28 cellular contexts compared by ENCODE assay signal in genomic region chr5:116154931-116155330, GRCh38.
"Had no signal": no experiment of that assay in that cellular context is flagged by ENCODE, and none has a peak within 500 bp of the region (broad histone marks: within the 10 kb centered on the region; RNA-seq: fewer than 3 reads in every experiment).

No MANE protein-coding gene starts in this region.

- DNase-seq: colonic mucosa; cortex of kidney; dermis blood vessel endothelial cell; dorsolateral prefrontal cortex; effector CD4-positive, alpha-beta T cell; effector CD8-positive, alpha-beta T cell; effector memory CD4-positive, alpha-beta T cell; endodermal cell; erythroblast; esophagus squamous epithelium; foreskin fibroblast; foreskin keratinocyte; foreskin melanocyte; gastrocnemius medialis; glutamatergic neuron; head of caudate nucleus; heart left ventricle; heart right ventricle had no signal

- H3K27ac Mint-ChIP-seq: dendritic cell treated with granulocyte-macrophage colony-stimulating factor and Interleukin-4, amounts not matched to agents 40 ng/mL and 50 ng/mL, for 4 days; endodermal cell had no signal

- FAIRE-seq: colon, endometrium, endothelial cell of umbilical vein, frontal cortex had no signal

- H3K9me3 ChIP-seq: colonic mucosa, esophagus muscularis mucosa, esophagus squamous epithelium, gastrocnemius medialis, gastroesophageal sphincter, heart left ventricle had no signal

- H3K27me3 ChIP-seq: colonic mucosa, dorsolateral prefrontal cortex, esophagus muscularis mucosa, esophagus squamous epithelium, foreskin keratinocyte, gastrocnemius medialis, gastroesophageal sphincter, heart left ventricle, heart right ventricle had no signal

- H3K27me3 Mint-ChIP-seq: dendritic cell treated with granulocyte-macrophage colony-stimulating factor and Interleukin-4, amounts not matched to agents 40 ng/mL and 50 ng/mL, for 4 days had no signal

- H3K27ac ChIP-seq: colonic mucosa, coronary artery, dorsolateral prefrontal cortex, epithelial cell of prostate, esophagus muscularis mucosa, esophagus squamous epithelium, foreskin keratinocyte, gastrocnemius medialis, gastroesophageal sphincter, heart left ventricle, heart right ventricle had no signal

- ATAC-seq: esophagus mucosa, foreskin keratinocyte, gastrocnemius medialis, gastroesophageal sphincter, heart left ventricle, heart right ventricle had no signal

- H3K4me3 Mint-ChIP-seq: dendritic cell treated with granulocyte-macrophage colony-stimulating factor and Interleukin-4, amounts not matched to agents 40 ng/mL and 50 ng/mL, for 4 days; endodermal cell had no signal

- H3K4me3 ChIP-seq: colonic mucosa, coronary artery, dorsolateral prefrontal cortex, esophagus muscularis mucosa, esophagus squamous epithelium, gastrocnemius medialis, gastroesophageal sphincter, heart left ventricle, heart right ventricle had no signal

- H3K9me3 Mint-ChIP-seq: dendritic cell treated with granulocyte-macrophage colony-stimulating factor and Interleukin-4, amounts not matched to agents 40 ng/mL and 50 ng/mL, for 4 days; endodermal cell had no signal

- H3K36me3 ChIP-seq: colonic mucosa, esophagus muscularis mucosa, esophagus squamous epithelium, gastrocnemius medialis, gastroesophageal sphincter, heart left ventricle, heart right ventricle had no signal

- H3K4me1 ChIP-seq: colonic mucosa, esophagus squamous epithelium, foreskin keratinocyte, gastroesophageal sphincter had no signal
